2 cellular contexts compared by ENCODE assay signal in genomic region chr1:84165566-84165965, GRCh38.
TF ChIP-seq lines count a peak whose summit lies in the region.

No MANE protein-coding gene starts in this region.

TF ChIP-seq in SK-N-SH, 30 proteins besides CTCF, POLR2A, EP300 and RAD21 (continued from another document):
- no peak for TF ChIP-seq USF2 (IDR thresholded peaks at IDR 0.05; ENCODE audit: borderline replicate concordance, low read depth, low read length)
- no peak for TF ChIP-seq ELF1 (IDR thresholded peaks at IDR 0.05)
- TF ChIP-seq NFIC (IDR thresholded peaks at IDR 0.05; ENCODE audit: borderline replicate concordance) = no peak
- no peak for TF ChIP-seq USF1 (IDR thresholded peaks at IDR 0.05; ENCODE audit: borderline replicate concordance, low read depth)
TF ChIP-seq in SK-N-SH: peak in this region for 0.

TF ChIP-seq in SK-N-SH treated with all-trans-retinoic acid at 6 μM for 48 hours, 23 proteins besides CTCF, POLR2A, EP300 and RAD21 (continued from another document):
- TF ChIP-seq TSHZ2 (CRISPR knock-in tag; IDR thresholded peaks at IDR 0.05) (no peak), ZC3H10 (CRISPR knock-in tag; IDR thresholded peaks at IDR 0.05) (no peak), ZNF70 (CRISPR knock-in tag; IDR thresholded peaks at IDR 0.05) (no peak)
